23 cellular contexts compared by ENCODE assay signal in genomic region chr13:113598081-113598410, GRCh38. TPM values are rescaled to one million over a fixed set of nuclear protein-coding genes. Genes with fewer than 3 reads are reported as not detected.
A peak's percentile ranks its signal among the peaks of the same experiment; 100 is the strongest.
DNase-seq lines count a peak whose midpoint lies in the region; ATAC-seq and TF ChIP-seq lines count a peak whose summit lies in the region.
"Had no signal": no experiment of that assay in that cellular context is flagged by ENCODE, and none has a peak within 500 bp of the region (broad histone marks: within the 10 kb centered on the region; RNA-seq: fewer than 3 reads in every experiment).

No MANE protein-coding gene starts in this region.

- CTCF ChIA-PET in HEK293T (lab: Yijun Ruan, JAX) = no interaction called here

- peaks cover 18% of the 10 kb centered on the region for H3K4me1 Mint-ChIP-seq in activated T-cell treated with anti-CD3 and anti-CD28 coated beads, Interleukin-2, amount 50 U/mL, for 24 hours (ENCODE audit: low read depth)
- peaks cover 11% of the 10 kb centered on the region for H3K4me1 Mint-ChIP-seq in activated naive CD8-positive, alpha-beta T cell treated with anti-CD3 and anti-CD28 coated beads for 36 hours

- ATAC-seq in GM21723 (IDR thresholded peaks at IDR 0.05; ENCODE audit: unreplicated experiment) = no peak
- ATAC-seq: CD8-positive, alpha-beta T cell; K562; Right ventricle myocardium inferior had no signal

- H3K9me3 Mint-ChIP-seq in activated T-cell treated with anti-CD3 and anti-CD28 coated beads, Interleukin-2, amount 50 U/mL, for 24 hours = no peaks in the 10 kb centered on the region
- no peaks in the 10 kb centered on the region for H3K9me3 Mint-ChIP-seq in activated naive CD8-positive, alpha-beta T cell treated with anti-CD3 and anti-CD28 coated beads for 36 hours
- H3K9me3 Mint-ChIP-seq: CD8-positive, alpha-beta T cell had no signal

- H3K4me3 Mint-ChIP-seq in activated T-cell treated with anti-CD3 and anti-CD28 coated beads, Interleukin-2, amount 50 U/mL, for 24 hours = no peak overlapping the region
- no peak overlapping the region for H3K4me3 Mint-ChIP-seq in activated naive CD8-positive, alpha-beta T cell treated with anti-CD3 and anti-CD28 coated beads for 36 hours
- H3K4me3 Mint-ChIP-seq: CD8-positive, alpha-beta T cell had no signal

- no peaks in the 10 kb centered on the region for H3K27me3 ChIP-seq in osteoblast (ENCODE audit: insufficient read depth, low read length)
- H3K27me3 ChIP-seq: MG63 had no signal

- H3K27ac ChIP-seq in osteoblast (ENCODE audit: low read depth, low read length) = no peak overlapping the region

- TF ChIP-seq CTCF in osteoblast (IDR thresholded peaks at IDR 0.05; ENCODE audit: extremely low read depth, low read depth, low read length) = no peak

- no peak overlapping the region for H3K27ac Mint-ChIP-seq in activated T-cell treated with anti-CD3 and anti-CD28 coated beads, Interleukin-2, amount 50 U/mL, for 24 hours
- no peak overlapping the region for H3K27ac Mint-ChIP-seq in activated naive CD8-positive, alpha-beta T cell treated with anti-CD3 and anti-CD28 coated beads for 36 hours
- H3K27ac Mint-ChIP-seq: CD8-positive, alpha-beta T cell had no signal

- H4K20me1 ChIP-seq in osteoblast (ENCODE audit: insufficient read depth, low read length) = peaks cover 65% of the 10 kb centered on the region

- H3K4me2 ChIP-seq in osteoblast (ENCODE audit: insufficient read depth, low read length) = no peak overlapping the region

- H3K4me3 ChIP-seq in osteoblast (ENCODE audit: insufficient read depth, low read length) = no peak overlapping the region
- H3K4me3 ChIP-seq: K562, MG63 had no signal

- peaks cover 35% of the 10 kb centered on the region for H3K36me3 ChIP-seq in osteoblast (ENCODE audit: insufficient read depth, low read length)

- DNase-seq in activated T-cell treated with anti-CD3 and anti-CD28 coated beads, Interleukin-2, amount 50 U/mL, for 24 hours = peak; percentile 8
- DNase-seq in activated T-cell treated with anti-CD3 and anti-CD28 coated beads for 4 hours (no peak), ecto neural progenitor cell (ENCODE audit: low spot score) (peak; percentile 37), osteoblast (ENCODE audit: insufficient read length, low spot score, missing footprints) (peak; percentile 43), HEK293T (ENCODE audit: extremely low spot score) (no peak)
- DNase-seq in activated naive CD8-positive, alpha-beta T cell treated with anti-CD3 and anti-CD28 coated beads for 36 hours = no peak
- DNase-seq: AML-193; C1 segment of cervical spinal cord; CD8-positive, alpha-beta T cell; DND-41; MG63; NCI-H1417; NCI-H2081 treated with DMSO at 0.1 percent for 48 hours; NCI-H446; NCI-H526; OCI-M1 had no signal

- peaks cover 97% of the 10 kb centered on the region for H3K79me2 ChIP-seq in osteoblast (ENCODE audit: insufficient read depth, low read length)

- H3K4me1 ChIP-seq in osteoblast (ENCODE audit: insufficient read depth, low read length) = no peaks in the 10 kb centered on the region

- H3K9me3 ChIP-seq in osteoblast (ENCODE audit: low read depth, low read length) = no peaks in the 10 kb centered on the region
- H3K9me3 ChIP-seq: MG63 had no signal

- H3K27me3 Mint-ChIP-seq in activated T-cell treated with anti-CD3 and anti-CD28 coated beads, Interleukin-2, amount 50 U/mL, for 24 hours = no peaks in the 10 kb centered on the region
- no peaks in the 10 kb centered on the region for H3K27me3 Mint-ChIP-seq in activated naive CD8-positive, alpha-beta T cell treated with anti-CD3 and anti-CD28 coated beads for 36 hours

- H2AFZ ChIP-seq in osteoblast (ENCODE audit: low read length) = no peak overlapping the region

- H3K36me3 Mint-ChIP-seq in activated T-cell treated with anti-CD3 and anti-CD28 coated beads, Interleukin-2, amount 50 U/mL, for 24 hours (ENCODE audit: low read depth) = peaks cover 81% of the 10 kb centered on the region
- peaks cover 53% of the 10 kb centered on the region for H3K36me3 Mint-ChIP-seq in activated naive CD8-positive, alpha-beta T cell treated with anti-CD3 and anti-CD28 coated beads for 36 hours

- POLR2A ChIA-PET in HEK293T (lab: Yijun Ruan, JAX) = no interaction called here

TF ChIP-seq in HEK293T, 16 proteins besides CTCF, POLR2A, EP300 and RAD21:
- TF ChIP-seq ZNF384 (IDR thresholded peaks at IDR 0.05) (no peak), CTBP1 (IDR thresholded peaks at IDR 0.05; ENCODE audit: borderline replicate concordance) (no peak), NFRKB (IDR thresholded peaks at IDR 0.05) (no peak), ARNT (IDR thresholded peaks at IDR 0.05) (no peak), TARDBP (IDR thresholded peaks at IDR 0.05) (no peak)

RNA-seq across cellular contexts. Expression of gene TFDP1, which starts 13.5 kb away (rescaled TPM):
- 48.6 and 56.8 TPM in 2 replicates for total RNA-seq in osteoblast
- 100 to 1,000 TPM; 242 to 250 TPM for total RNA-seq in activated naive CD8-positive, alpha-beta T cell treated with anti-CD3 and anti-CD28 coated beads for 36 hours

RNA-seq across cellular contexts. Expression of gene ATP4B, which starts 60.0 kb away (rescaled TPM):
- not detected in 2 replicates for total RNA-seq in osteoblast
- total RNA-seq in activated naive CD8-positive, alpha-beta T cell treated with anti-CD3 and anti-CD28 coated beads for 36 hours = not detected
- total RNA-seq: A172; CD8-positive, alpha-beta T cell; H4; K562; LHCN-M2; Right ventricle myocardium inferior; SK-MEL-5 had no signal

Comparison
In these comparisons a context has a peak if more than half of its experiments do, and no peak if none do; other contexts are left out.
1. DNase-seq: peak in activated T-cell treated with anti-CD3 and anti-CD28 coated beads, Interleukin-2, amount 50 U/mL, for 24 hours (single experiment), ecto neural progenitor cell (single experiment) and osteoblast (single experiment); none in activated T-cell treated with anti-CD3 and anti-CD28 coated beads for 4 hours (single experiment), activated naive CD8-positive, alpha-beta T cell treated with anti-CD3 and anti-CD28 coated beads for 36 hours (single experiment) and HEK293T (single experiment).